8 cellular contexts compared by ENCODE assay signal in the genomic region with DNA sequence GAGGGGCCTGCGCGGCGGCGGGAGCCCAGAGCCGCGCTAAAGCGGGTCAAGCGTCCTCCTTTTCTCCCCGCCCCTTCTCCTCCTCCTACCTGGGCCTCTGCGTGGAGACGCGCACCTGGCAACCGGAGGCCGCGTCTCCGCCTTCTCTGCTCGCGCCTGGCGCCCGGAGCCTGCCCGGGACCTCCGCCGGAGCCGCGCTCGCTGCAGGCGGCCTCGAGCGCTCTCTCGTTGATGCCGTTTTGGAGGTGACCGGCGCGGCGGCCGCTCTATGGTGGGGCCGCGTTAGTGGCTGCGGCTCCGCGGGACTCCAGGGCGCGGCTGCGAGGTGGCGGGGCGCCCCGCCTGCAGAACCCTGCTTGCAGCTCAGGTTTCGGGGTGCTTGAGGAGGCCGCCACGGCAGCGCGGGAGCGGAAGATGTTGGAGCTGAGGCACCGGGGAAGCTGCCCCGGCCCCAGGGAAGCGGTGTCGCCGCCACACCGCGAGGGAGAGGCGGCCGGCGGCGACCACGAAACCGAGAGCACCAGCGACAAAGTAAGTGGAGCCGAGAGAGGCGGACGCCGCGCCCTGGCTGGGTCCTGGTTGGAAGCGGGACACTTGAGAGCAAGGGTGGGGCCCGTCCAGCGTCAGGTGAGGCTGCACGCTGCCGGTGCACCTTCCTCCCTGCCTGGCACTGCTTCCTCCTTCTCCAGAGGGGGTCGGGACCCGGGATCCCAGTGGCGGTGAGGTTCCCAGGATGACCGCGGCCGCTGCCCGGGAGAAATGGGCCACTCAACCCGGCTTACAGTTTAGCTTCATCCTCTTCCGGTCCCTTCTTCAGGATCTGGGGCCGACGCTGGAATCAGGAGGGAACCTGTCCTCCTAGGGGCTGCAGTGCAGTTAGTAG. TPM values are rescaled to one million over a fixed set of nuclear protein-coding genes. Genes with fewer than 3 reads are reported as not detected.
DNase-seq lines count a peak whose midpoint lies in the region; ATAC-seq, FAIRE-seq and TF ChIP-seq lines count a peak whose summit lies in the region.

A gene (plus strand): TSS at position 140 of the 883 bp plus-strand sequence. CDS start 275 bp downstream, at position 415.

- H3K27me3 Mint-ChIP-seq in immature natural killer cell (ENCODE audit: low read depth in 3 of 3): peaks cover 12 to 24% (median 16%) of the 10 kb centered on the region in 3 donors

- no peak for TF ChIP-seq RAD21 in GM12878 (IDR thresholded peaks at IDR 0.05; ENCODE audit: insufficient read depth, low read depth, low read length)

- SMC1A ChIA-PET in GM12878 (lab: Charles Lee; ENCODE audit: uncharacterized antibody, unreplicated experiment): no interaction called here

- intact Hi-C loops in GM12878 (cut with micrococcal nuclease; ENCODE audit: unreplicated experiment): no loop called here

- RAD21 ChIA-PET in GM12878 (lab: Charles Lee; ENCODE audit: unreplicated experiment): no interaction called here

- H3K4me2 ChIP-seq in GM12878 (ENCODE audit: control insufficient read depth, insufficient read depth): peak within 1 kb of the TSS; percentile 79

- no peaks in the 10 kb centered on the region for H4K20me1 ChIP-seq in GM12878 (ENCODE audit: control insufficient read depth, insufficient read depth)

- CTCF ChIA-PET in GM12878 (lab: Yijun Ruan, JAX): no interaction called here

- DNase-seq in AG10803 (ENCODE audit: low read depth) (no peak), NT2/D1 (ENCODE audit: low read depth, low spot score) (no peak), GM12878 (ENCODE audit: low read depth, low spot score) (no peak), immature natural killer cell (peak in 1 of 3 donors; percentile 0), cortex of kidney (lab: John Stamatoyannopoulos, UW) (no peak)

- POLR2A ChIA-PET in GM12878 (lab: Charles Lee): no interaction called here

- no peaks in the 10 kb centered on the region for H3K9me3 ChIP-seq in NT2/D1 (ENCODE audit: insufficient read depth, low read length)
- no peaks in the 10 kb centered on the region; the same call in 1 of the 3 replicates for H3K9me3 ChIP-seq in GM12878 (replicated peaks; ENCODE audit: control insufficient read depth, insufficient read depth, low read length)

- no peak for FAIRE-seq in GM12878 (lab: Jason Lieb, UNC)

- in situ Hi-C loops in GM12878 (cut with MboI): no loop called here

- no peak for TF ChIP-seq POLR2A in GM12878 (IDR thresholded peaks at IDR 0.05; ENCODE audit: low read depth, low read length)

- H3K9me3 Mint-ChIP-seq in immature natural killer cell: peaks cover 4 to 41% (median 14%) of the 10 kb centered on the region in 6 donors

- peak within 1 kb of the TSS; percentile 54 for H2AFZ ChIP-seq in GM12878 (ENCODE audit: control insufficient read depth, low read depth, low read length)

- peaks cover 19 to 24% of the 10 kb centered on the region in 2 donors for H3K4me1 Mint-ChIP-seq in immature natural killer cell

- peak within 1 kb of the TSS; percentile 57 for H3K4me3 ChIP-seq in AG10803 (ENCODE audit: low read length)
- H3K4me3 ChIP-seq in NT2/D1 (ENCODE audit: insufficient read length, low read depth): peak within 1 kb of the TSS; percentile 75
- H3K4me3 ChIP-seq in GM12878: peak within 1 kb of the TSS; percentile 58; the same call in 1 of the 2 replicates
- peak within 1 kb of the TSS; percentile 47 to 90 (median 72) for H3K4me3 ChIP-seq in skin epidermis

- no TSS peak for BruUV-seq in GM12878 (replicated peaks; lab: Mats Ljungman, UMichigan)

- no peak for TF ChIP-seq EP300 in GM12878 (IDR thresholded peaks at IDR 0.05; ENCODE audit: borderline replicate concordance in 1 of 2, control insufficient read depth in 1 of 2, low read depth in 2 of 2, low read length in 2 of 2)

- H3K27me3 ChIP-seq in NT2/D1 (ENCODE audit: insufficient read depth, insufficient read length) (peaks cover 43% of the 10 kb centered on the region), GM12878 (replicated peaks in 1 of 2; ENCODE audit: control insufficient read depth in 2 of 2, insufficient read depth in 2 of 2, low read length in 1 of 2) (peaks cover 10 to 12% of the 10 kb centered on the region in 2 experiments)

- TF ChIP-seq CTCF in AG10803 (conservative IDR thresholded peaks at IDR 0.05; ENCODE audit: low read length) (no peak), GM12878 (IDR thresholded peaks at IDR 0.05 in 2 of 3, conservative IDR thresholded peaks at IDR 0.05 in 1 of 3; ENCODE audit: control insufficient read depth in 2 of 3, extremely low read depth in 1 of 3, insufficient read depth in 1 of 3, low read depth in 3 of 3, low read length in 3 of 3) (no peak)

- H3K36me3 Mint-ChIP-seq in immature natural killer cell: peaks cover 0 to 5% (median 0%) of the 10 kb centered on the region in 3 donors

- H3K4me3 Mint-ChIP-seq in immature natural killer cell: peak within 1 kb of the TSS; percentile 72 to 85 (median 80)

- no peaks in the 10 kb centered on the region for H3K36me3 ChIP-seq in NT2/D1 (ENCODE audit: insufficient read depth, insufficient read length, low read length)
- H3K36me3 ChIP-seq in GM12878 (ENCODE audit: control insufficient read depth in 2 of 2, insufficient read depth in 2 of 2, low read length in 1 of 2): no peaks in the 10 kb centered on the region

- ATAC-seq in GM18520 (IDR thresholded peaks at IDR 0.05; ENCODE audit: unreplicated experiment) (peak; percentile 26), HG03039 (IDR thresholded peaks at IDR 0.05; ENCODE audit: unreplicated experiment) (peak; percentile 47), GM12878 (peak; percentile 60)

- peak within 1 kb of the TSS; percentile 74 for H3K9ac ChIP-seq in NT2/D1 (ENCODE audit: insufficient read length, low read depth)
- H3K9ac ChIP-seq in GM12878 (ENCODE audit: control insufficient read depth, insufficient read depth, low read length): no peak within 1 kb of the TSS

- peak within 1 kb of the TSS in 1 of 6 donors; percentile 28 for H3K27ac Mint-ChIP-seq in immature natural killer cell

- H3K4me1 ChIP-seq in NT2/D1 (ENCODE audit: insufficient read depth, insufficient read length): no peaks in the 10 kb centered on the region
- H3K4me1 ChIP-seq in GM12878 (ENCODE audit: control insufficient read depth, insufficient read depth, low read length): no peaks in the 10 kb centered on the region

- H3K27ac ChIP-seq in GM12878 (ENCODE audit: control insufficient read depth, insufficient read depth) (no peak within 1 kb of the TSS), skin epidermis (peak within 1 kb of the TSS; percentile 6 to 93 (median 81))

- WGBS in GM12878 (ENCODE audit: insufficient coverage, insufficient replicate concordance, low lambda C conversion rate, missing lambda C conversion rate): 12% methylated on average over 42 of the region's 88 CpGs

- H3K79me2 ChIP-seq in GM12878 (ENCODE audit: control insufficient read depth, insufficient read depth, low read length): no peaks in the 10 kb centered on the region

TF ChIP-seq in GM12878, 131 proteins besides CTCF, POLR2A, EP300 and RAD21:
- TF ChIP-seq, protein P1, sequence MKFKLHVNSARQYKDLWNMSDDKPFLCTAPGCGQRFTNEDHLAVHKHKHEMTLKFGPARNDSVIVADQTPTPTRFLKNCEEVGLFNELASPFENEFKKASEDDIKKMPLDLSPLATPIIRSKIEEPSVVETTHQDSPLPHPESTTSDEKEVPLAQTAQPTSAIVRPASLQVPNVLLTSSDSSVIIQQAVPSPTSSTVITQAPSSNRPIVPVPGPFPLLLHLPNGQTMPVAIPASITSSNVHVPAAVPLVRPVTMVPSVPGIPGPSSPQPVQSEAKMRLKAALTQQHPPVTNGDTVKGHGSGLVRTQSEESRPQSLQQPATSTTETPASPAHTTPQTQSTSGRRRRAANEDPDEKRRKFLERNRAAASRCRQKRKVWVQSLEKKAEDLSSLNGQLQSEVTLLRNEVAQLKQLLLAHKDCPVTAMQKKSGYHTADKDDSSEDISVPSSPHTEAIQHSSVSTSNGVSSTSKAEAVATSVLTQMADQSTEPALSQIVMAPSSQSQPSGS (IDR thresholded peaks at IDR 0.05; ENCODE audit: low read length): no peak
- TF ChIP-seq EZH2 (IDR thresholded peaks at IDR 0.05; ENCODE audit: borderline replicate concordance, control insufficient read depth, low read depth, low read length): 0 out of 2 replicates have a peak, but pooled peaks have one; percentile 29

RNA-seq across cellular contexts. Expression of the gene that starts here (rescaled TPM):
- total RNA-seq in GM12878 (2013; cell fraction: nucleolus; rRNA removed): not detected in 2 replicates
- total RNA-seq in GM12878 (2014; rRNA removed) (not detected in 2 replicates), GM12878 (2014; rRNA removed; fragmentation: Illumina TruSeq; extraction: Trizol) (not detected in 2 replicates), GM12878 (2021) (0.05 TPM in 1 of 2 replicates, not detected in the other)
- polyA plus RNA-seq in GM12878 (2011; ENCODE audit: low read depth): not detected
- polyA plus RNA-seq in GM12878 (2011; rRNA removed) (not detected in 2 replicates), GM12878 (2014; fragmentation: Illumina TruSeq; extraction: Trizol) (0.03 TPM in 1 of 2 replicates, not detected in the other), GM12878 (2014; fragmentation: Nextera tagmentation; extraction: Ambion mirVana) (not detected), GM12878 (2014; rRNA removed) (0.03 TPM in 1 of 2 replicates, not detected in the other), GM12878 (2016; fragmentation: Nextera tagmentation; extraction: Ambion mirVana) (not detected), immature natural killer cell (not detected)
- not detected in 2 replicates for polyA plus RNA-seq in GM12878 (2011; cell fraction: cytosol; rRNA removed)
- not detected in 2 replicates for polyA plus RNA-seq in GM12878 (2011; cell fraction: nucleus; rRNA removed)
- 0.08 TPM in 1 of 2 replicates, not detected in the other for polyA plus RNA-seq in GM12878 (2012)
- polyA minus RNA-seq in GM12878 (2011; rRNA and poly(A)+ RNA removed): not detected in 2 replicates
- not detected in 2 replicates for polyA minus RNA-seq in GM12878 (2011; cell fraction: cytosol; rRNA and poly(A)+ RNA removed)
- not detected in 2 replicates for polyA minus RNA-seq in GM12878 (2011; cell fraction: nucleus; rRNA and poly(A)+ RNA removed)

Comparison
In these comparisons a context has a peak if more than half of its experiments do, and no peak if none do; other contexts are left out.
1. Peak in ATAC-seq, H3K4me3 ChIP-seq and H3K4me2 ChIP-seq in GM12878; RNA of the gene not detected or under 1 TPM.